In the genomic region with DNA sequence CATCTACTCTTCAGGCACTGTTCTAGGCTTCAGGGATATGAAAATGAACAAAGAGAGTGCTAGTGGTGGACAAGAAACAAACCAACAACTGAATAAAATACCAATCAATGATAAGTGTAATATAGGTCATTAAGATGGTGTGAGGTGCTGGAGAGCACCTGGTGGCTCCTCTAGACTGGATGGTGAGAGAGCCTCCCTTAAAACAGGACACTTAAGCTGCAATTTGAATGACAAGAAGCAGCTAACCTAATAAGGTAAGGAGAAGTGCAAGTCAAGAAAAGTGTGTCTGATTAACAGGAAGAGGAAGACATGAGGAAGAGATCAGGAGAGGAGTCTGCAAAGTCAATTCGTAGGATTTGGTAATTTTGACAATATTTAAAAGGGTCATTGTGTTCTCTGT, we compare ENCODE assay signal across 28 cellular contexts. TPM values are rescaled to one million over a fixed set of nuclear protein-coding genes. Genes with fewer than 3 reads are reported as not detected.
"Had no signal": no experiment of that assay in that cellular context is flagged by ENCODE, and none has a peak within 500 bp of the region (broad histone marks: within the 10 kb centered on the region; RNA-seq: fewer than 3 reads in every experiment).

No MANE protein-coding gene starts in this region.

- ATAC-seq: natural killer cell treated with Interleukin-12 subunit alpha and Interleukin-12 subunit beta and Interleukin-15 and Interleukin-18, amount 100 ng/mL, for 72 hours; psoas muscle; right cardiac atrium; stimulated activated effector memory CD8-positive, alpha-beta T cell treated with anti-CD3 and anti-CD28 coated beads, Interleukin-12 subunit alpha, Interleukin-12 subunit beta, amount 100 ng/mL, for 72 hours; stimulated activated naive B cell treated with anti-CD40 and anti-IgM and Interleukin-4, amounts not matched to agents 10 μg/mL and 1 μg/mL and 100 μg/mL, for 72 hours had no signal

- H3K9me3 ChIP-seq: ovary, psoas muscle, right lobe of liver, sigmoid colon, stomach, thoracic aorta, thyroid gland, tibial nerve, upper lobe of left lung, vagina had no signal

- H3K4me3 ChIP-seq: neural progenitor cell, ovary, psoas muscle, right lobe of liver, sigmoid colon, stomach, thoracic aorta, thyroid gland, tibial nerve, upper lobe of left lung, vagina had no signal

- FAIRE-seq: small intestine, urothelium cell line had no signal

- H3K4me1 ChIP-seq: psoas muscle, right lobe of liver, sigmoid colon, stomach, thyroid gland, vagina had no signal

- H2AFZ ChIP-seq: neural progenitor cell, parathyroid adenoma had no signal

- H3K27me3 ChIP-seq: neural progenitor cell, ovary, right lobe of liver, sigmoid colon, stomach, thyroid gland, tibial nerve, upper lobe of left lung, vagina had no signal

- H3K9ac ChIP-seq: neural progenitor cell, parathyroid adenoma had no signal

- H3K36me3 ChIP-seq: neural progenitor cell, ovary, right lobe of liver, sigmoid colon, stomach, thoracic aorta, thyroid gland, tibial nerve, upper lobe of left lung, vagina had no signal

- H3K27ac ChIP-seq: neural progenitor cell, ovary, parathyroid adenoma, psoas muscle, right lobe of liver, sigmoid colon, stomach, thoracic aorta, thyroid gland, tibial nerve, upper lobe of left lung, vagina had no signal

- H3K4me2 ChIP-seq: neural progenitor cell had no signal

- DNase-seq: nephron progenitor cell; occipital lobe; ovary; posterior cingulate gyrus; psoas muscle; right cardiac atrium; right lobe of liver; sigmoid colon; small intestine; stimulated activated CD4-positive, alpha-beta T cell treated with anti-CD3 and anti-CD28 coated beads, Interleukin-15, amount 100 ng/mL, for 24 hours; stimulated activated CD4-positive, alpha-beta T cell treated with anti-CD3 and anti-CD28 coated beads, Interleukin-2, amount 100 ng/mL, for 24 hours; stimulated activated CD4-positive, alpha-beta T cell treated with anti-CD3 and anti-CD28 coated beads, Interleukin-2, amount 100 ng/mL, for 48 hours; stimulated activated CD4-positive, alpha-beta T cell treated with anti-CD3 and anti-CD28 coated beads, Interleukin-4, amount 100 ng/mL, for 24 hours; stimulated activated naive B cell treated with anti-CD40 and anti-IgM and Interleukin-4, amounts not matched to agents 10 μg/mL and 1 μg/mL and 100 μg/mL, for 72 hours; stimulated activated naive CD4-positive, alpha-beta T cell treated with Interleukin-2 at 50 U/mL for 16 hours; stomach; thyroid gland; trophoblast cell; upper lobe of left lung had no signal

- H3K79me2 ChIP-seq: parathyroid adenoma had no signal

RNA-seq across cellular contexts. Expression of gene JAKMIP2, which starts 23.1 kb away (rescaled TPM):
- total RNA-seq: renal cortical epithelial cell had no signal
